In genomic region chr17:68790931-68791330, GRCh38 we compare ENCODE assay signal across 21 cellular contexts.
A peak's percentile ranks its signal among the peaks of the same experiment; 100 is the strongest.
DNase-seq lines count a peak whose midpoint lies in the region; ATAC-seq and TF ChIP-seq lines count a peak whose summit lies in the region.
"Had no signal": no experiment of that assay in that cellular context is flagged by ENCODE, and none has a peak within 500 bp of the region (broad histone marks: within the 10 kb centered on the region; RNA-seq: fewer than 3 reads in every experiment).

No MANE protein-coding gene starts in this region.

- peaks cover 18 to 48% (median 35%) of the 10 kb centered on the region in 4 donors for H3K4me1 ChIP-seq in esophagus muscularis mucosa
- H3K4me1 ChIP-seq in right lobe of liver: peaks cover 0 to 61% (median 30%) of the 10 kb centered on the region in 4 donors
- H3K4me1 ChIP-seq in spleen: peaks cover 23 to 43% (median 33%) of the 10 kb centered on the region in 6 donors
- no peaks in the 10 kb centered on the region for H3K4me1 ChIP-seq in effector memory CD4-positive, alpha-beta T cell (ENCODE audit: control insufficient read depth, insufficient read depth, low read length, poor library complexity, severe bottlenecking)

- CTCF ChIA-PET in activated CD4-positive, alpha-beta memory T cell treated with anti-CD3 and anti-CD28 coated beads for 36 hours (lab: Charles Lee): no interaction called here

- no peak overlapping the region for H3K4me3 Mint-ChIP-seq in activated CD4-positive, alpha-beta memory T cell treated with anti-CD3 and anti-CD28 coated beads for 36 hours
- H3K4me3 Mint-ChIP-seq: CD8-positive, alpha-beta T cell; neural progenitor cell had no signal

- H3K27me3 Mint-ChIP-seq in activated CD4-positive, alpha-beta memory T cell treated with anti-CD3 and anti-CD28 coated beads for 36 hours: peaks cover 11% of the 10 kb centered on the region

- no peak for TF ChIP-seq EP300 in esophagus muscularis mucosa (IDR thresholded peaks at IDR 0.05)

- H3K4me3 ChIP-seq in esophagus muscularis mucosa (no peak overlapping the region), right lobe of liver (no peak overlapping the region), spleen (no peak overlapping the region)
- no peak overlapping the region for H3K4me3 ChIP-seq in effector memory CD4-positive, alpha-beta T cell (ENCODE audit: insufficient read depth, low read depth, low read length, poor library complexity, severe bottlenecking)
- H3K4me3 ChIP-seq: GM12878, neural progenitor cell, thoracic aorta had no signal

- intact Hi-C loops in esophagus muscularis mucosa (cut with DNase I): no loop called here
- intact Hi-C loops in right lobe of liver (cut with DNase I): no loop called here
- intact Hi-C loops in spleen (cut with DNase I; ENCODE audit: low total_unique reads): no loop called here
- intact Hi-C loops in activated CD4-positive, alpha-beta memory T cell treated with anti-CD3 and anti-CD28 coated beads for 36 hours (cut with micrococcal nuclease): no loop called here

- H3K27me3 ChIP-seq in esophagus muscularis mucosa: no peaks in the 10 kb centered on the region
- no peaks in the 10 kb centered on the region for H3K27me3 ChIP-seq in right lobe of liver
- no peaks in the 10 kb centered on the region for H3K27me3 ChIP-seq in spleen (replicated peaks in 1 of 7)
- H3K27me3 ChIP-seq in effector memory CD4-positive, alpha-beta T cell (replicated peaks; ENCODE audit: control insufficient read depth, insufficient read depth, low read length, poor library complexity, severe bottlenecking): no peaks in the 10 kb centered on the region
- H3K27me3 ChIP-seq: neural progenitor cell had no signal

- DNase-seq in HCEC 1CT (peak; percentile 18), esophagus muscularis mucosa (ENCODE audit: extremely low spot score) (no peak), right lobe of liver (peak; percentile 33 to 82 (median 60)), spleen (no peak), AG20443 (ENCODE audit: low spot score) (no peak)
- no peak for DNase-seq in effector memory CD4-positive, alpha-beta T cell
- DNase-seq in activated CD4-positive, CD25-positive, alpha-beta regulatory T cell treated with anti-CD3 and anti-CD28 coated beads, Interleukin-2, amount 50 U/mL, for 72 hours: no peak
- DNase-seq in activated CD4-positive, alpha-beta memory T cell treated with anti-CD3 and anti-CD28 coated beads for 36 hours: no peak
- DNase-seq: activated gamma-delta T cell treated with Interleukin-2 at 50 U/mL for 16 hours; activated T-cell treated with anti-CD3 and anti-CD28 coated beads for 4 hours; amniotic stem cell; CD8-positive, alpha-beta T cell; cerebellar nuclear complex; DMS53; effector CD4-positive, alpha-beta T cell; glutamatergic neuron; NCI-H524 treated with DMSO at 0.1 percent for 48 hours had no signal

- H3K36me3 Mint-ChIP-seq in activated CD4-positive, alpha-beta memory T cell treated with anti-CD3 and anti-CD28 coated beads for 36 hours: no peaks in the 10 kb centered on the region
- H3K36me3 Mint-ChIP-seq: CD8-positive, alpha-beta T cell had no signal

- no peaks in the 10 kb centered on the region for H3K9me3 Mint-ChIP-seq in activated CD4-positive, alpha-beta memory T cell treated with anti-CD3 and anti-CD28 coated beads for 36 hours
- H3K9me3 Mint-ChIP-seq: CD8-positive, alpha-beta T cell had no signal

- ATAC-seq in right lobe of liver: peak; percentile 39 to 71 (median 58)
- ATAC-seq: CD8-positive, alpha-beta T cell; GM12878; left colon had no signal

- no peaks in the 10 kb centered on the region for H3K4me1 Mint-ChIP-seq in activated CD4-positive, alpha-beta memory T cell treated with anti-CD3 and anti-CD28 coated beads for 36 hours (ENCODE audit: low read depth)

- 56% methylated on average over 6 of the region's 6 CpGs for WGBS in esophagus muscularis mucosa
- 18% methylated on average over 5 of the region's 6 CpGs for WGBS in right lobe of liver (ENCODE audit: insufficient coverage, low coverage, low lambda C conversion rate, missing lambda C conversion rate)
- WGBS in spleen, 5 donors: 62 to 73% (median 65%) methylated on average over 6 of the region's 6 CpGs

- TF ChIP-seq POLR2A in esophagus muscularis mucosa (IDR thresholded peaks at IDR 0.05; ENCODE audit: low read depth) (no peak), right lobe of liver (IDR thresholded peaks at IDR 0.05) (no peak), spleen (IDR thresholded peaks at IDR 0.05) (no peak)

- H3K27ac ChIP-seq in esophagus muscularis mucosa (replicated peaks in 1 of 4) (peak overlapping the region; percentile 32 to 69 (median 46)), right lobe of liver (peak overlapping the region; percentile 21 to 94 (median 85)), spleen (peak overlapping the region in 7 of 8 donors; percentile 0 to 87 (median 48))
- H3K27ac ChIP-seq in effector memory CD4-positive, alpha-beta T cell (ENCODE audit: insufficient read depth, low read length, poor library complexity, severe bottlenecking): no peak overlapping the region
- H3K27ac ChIP-seq: neural progenitor cell, thoracic aorta had no signal

- POLR2A ChIA-PET in activated CD4-positive, alpha-beta memory T cell treated with anti-CD3 and anti-CD28 coated beads for 36 hours (lab: Charles Lee): no interaction called here

- H3K9me3 ChIP-seq in esophagus muscularis mucosa (peaks cover 0 to 9% (median 0%) of the 10 kb centered on the region in 4 donors), right lobe of liver (peaks cover 0 to 4% (median 0%) of the 10 kb centered on the region in 4 donors), spleen (no peaks in the 10 kb centered on the region)
- H3K9me3 ChIP-seq in effector memory CD4-positive, alpha-beta T cell (ENCODE audit: control insufficient read depth, low read length): no peaks in the 10 kb centered on the region
- H3K9me3 ChIP-seq: thoracic aorta had no signal

- TF ChIP-seq CTCF in esophagus muscularis mucosa (IDR thresholded peaks at IDR 0.05) (no peak), right lobe of liver (IDR thresholded peaks at IDR 0.05) (no peak), spleen (IDR thresholded peaks at IDR 0.05 in 8 of 11, conservative IDR thresholded peaks at IDR 0.05 in 3 of 11) (no peak)

- no peak overlapping the region for H3K27ac Mint-ChIP-seq in activated CD4-positive, alpha-beta memory T cell treated with anti-CD3 and anti-CD28 coated beads for 36 hours
- H3K27ac Mint-ChIP-seq: CD8-positive, alpha-beta T cell; neural progenitor cell had no signal

- H3K36me3 ChIP-seq in esophagus muscularis mucosa: no peaks in the 10 kb centered on the region
- H3K36me3 ChIP-seq in right lobe of liver: no peaks in the 10 kb centered on the region
- no peaks in the 10 kb centered on the region for H3K36me3 ChIP-seq in spleen
- no peaks in the 10 kb centered on the region for H3K36me3 ChIP-seq in effector memory CD4-positive, alpha-beta T cell (ENCODE audit: control insufficient read depth, insufficient read depth, low read length)
- H3K36me3 ChIP-seq: neural progenitor cell, thoracic aorta had no signal

Comparison
In these comparisons a context has a peak if more than half of its experiments do, and no peak if none do; other contexts are left out.
1. DNase-seq: peak in HCEC 1CT (single experiment) and right lobe of liver (3 of 3); none in esophagus muscularis mucosa (single experiment), spleen (single experiment), effector memory CD4-positive, alpha-beta T cell (0 of 3), activated CD4-positive, CD25-positive, alpha-beta regulatory T cell treated with anti-CD3 and anti-CD28 coated beads, Interleukin-2, amount 50 U/mL, for 72 hours (single experiment), activated CD4-positive, alpha-beta memory T cell treated with anti-CD3 and anti-CD28 coated beads for 36 hours (single experiment) and AG20443 (single experiment).